In genomic region chr3:62361261-62361660, GRCh38 we compare ENCODE assay signal across 16 cellular contexts. TPM values are rescaled to one million over a fixed set of nuclear protein-coding genes. Genes with fewer than 3 reads are reported as not detected.
DNase-seq lines count a peak whose midpoint lies in the region; ATAC-seq and TF ChIP-seq lines count a peak whose summit lies in the region.
"Had no signal": no experiment of that assay in that cellular context is flagged by ENCODE, and none has a peak within 500 bp of the region (broad histone marks: within the 10 kb centered on the region; RNA-seq: fewer than 3 reads in every experiment).

No MANE protein-coding gene starts in this region.

- 60 to 79% (median 77%) methylated on average over 3 of the region's 3 CpGs for WGBS in spleen, 5 donors

- TF ChIP-seq CTCF in spleen (IDR thresholded peaks at IDR 0.05 in 8 of 11, conservative IDR thresholded peaks at IDR 0.05 in 3 of 11): no peak

- H3K27ac ChIP-seq in spleen: no peak overlapping the region
- no peak overlapping the region for H3K27ac ChIP-seq in SJCRH30
- H3K27ac ChIP-seq: left lung had no signal

- H3K27me3 ChIP-seq in spleen (replicated peaks in 1 of 7): peaks cover 0 to 39% (median 6%) of the 10 kb centered on the region in 7 donors
- no peaks in the 10 kb centered on the region for H3K27me3 ChIP-seq in SJCRH30

- no peak for TF ChIP-seq POLR2A in spleen (IDR thresholded peaks at IDR 0.05)

- no peaks in the 10 kb centered on the region for H3K9me3 ChIP-seq in spleen
- H3K9me3 ChIP-seq in SJCRH30 (replicated peaks): no peaks in the 10 kb centered on the region
- H3K9me3 ChIP-seq: left lung had no signal

- H3K4me1 ChIP-seq in spleen (no peaks in the 10 kb centered on the region), SJCRH30 (no peaks in the 10 kb centered on the region)
- H3K4me1 ChIP-seq: left lung had no signal

- DNase-seq in spleen (no peak), SJCRH30 (no peak), NCI-H2227 treated with DMSO at 0.1 percent for 48 hours (lab: John Stamatoyannopoulos, UW) (no peak), DMS153 treated with DMSO at 0.1 percent for 48 hours (lab: John Stamatoyannopoulos, UW; ENCODE audit: unreplicated experiment) (no peak)
- DNase-seq: activated CD4-positive, CD25-positive, alpha-beta regulatory T cell; activated naive CD4-positive, alpha-beta T cell treated with Interleukin-2 at 50 U/mL for 16 hours; left lung; NCI-H187 treated with DMSO at 0.1 percent for 48 hours; NCI-H526 treated with DMSO at 0.1 percent for 48 hours; substantia nigra had no signal

- ATAC-seq in GM18517 (IDR thresholded peaks at IDR 0.05; ENCODE audit: unreplicated experiment) (peak; percentile 96), GM19468 (IDR thresholded peaks at IDR 0.05; ENCODE audit: extremely low read depth, unreplicated experiment) (peak; percentile 93), HG03064 (IDR thresholded peaks at IDR 0.05; ENCODE audit: low read depth, unreplicated experiment) (peak; percentile 88), HG03571 (IDR thresholded peaks at IDR 0.05; ENCODE audit: unreplicated experiment) (peak; percentile 97)
- ATAC-seq: left lung had no signal

- no peak overlapping the region for H3K4me3 ChIP-seq in spleen
- H3K4me3 ChIP-seq in SJCRH30: no peak overlapping the region
- H3K4me3 ChIP-seq: left lung had no signal

- intact Hi-C loops in spleen (cut with DNase I; ENCODE audit: low total_unique reads): no loop called here

- no peaks in the 10 kb centered on the region for H3K36me3 ChIP-seq in spleen
- no peaks in the 10 kb centered on the region for H3K36me3 ChIP-seq in SJCRH30
- H3K36me3 ChIP-seq: left lung had no signal

RNA-seq across cellular contexts. Expression of gene FEZF2, which starts 12.1 kb away (rescaled TPM):
- total RNA-seq in spleen: not detected
- not detected for polyA plus RNA-seq in spleen
- not detected in 2 replicates for total RNA-seq in SJCRH30 (2014; rRNA removed; shearing (Covaris generic))
- total RNA-seq: left lung; RPMI7951; T-helper 1 cell treated with Interleukin-12 subunit alpha and Interleukin-12 subunit beta and Interleukin-4 antibody, amounts not matched to agents 30 ng/mL and 1 ng/mL, for 36 hours had no signal
